1 cellular context compared by ENCODE assay signal in the genomic region with DNA sequence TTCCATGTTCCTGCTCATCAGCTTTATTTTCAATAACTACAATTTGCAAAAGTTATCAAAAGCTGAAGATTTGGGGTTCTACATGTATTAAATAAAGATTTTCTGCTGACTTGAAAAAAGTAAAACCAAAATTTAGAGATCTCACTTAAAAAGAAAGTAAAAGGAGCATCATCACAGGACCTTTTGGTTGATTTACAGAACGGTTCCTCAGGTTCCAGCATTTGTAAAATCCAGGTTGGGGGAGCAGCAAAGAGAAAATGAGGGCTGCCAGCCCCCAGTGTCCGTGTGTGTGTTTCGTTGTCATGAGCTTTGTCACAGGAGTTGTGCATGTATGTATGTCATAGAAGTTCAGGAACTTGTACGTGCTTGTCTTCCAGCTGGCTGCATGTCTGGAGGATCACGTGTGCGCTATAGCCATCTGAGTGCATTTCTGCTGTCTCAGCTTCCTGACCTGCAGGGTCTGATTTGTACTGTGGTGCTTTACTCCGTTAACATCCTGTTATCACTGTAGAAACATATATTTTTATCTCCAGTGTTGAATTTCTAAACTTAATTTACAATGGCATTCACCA.
TF ChIP-seq lines count a peak whose summit lies in the region.

No MANE protein-coding gene starts in this region.

TF ChIP-seq in endothelial cell of umbilical vein, 7 proteins besides CTCF, POLR2A, EP300 and RAD21:
- TF ChIP-seq EZH2 (IDR thresholded peaks at IDR 0.05; ENCODE audit: borderline replicate concordance, low read depth, low read length, severe bottlenecking) (no peak), JUN (IDR thresholded peaks at IDR 0.05; ENCODE audit: borderline replicate concordance, insufficient read depth, insufficient read length, low read depth) (no peak), MYC (IDR thresholded peaks at IDR 0.05; ENCODE audit: low read depth, low read length) (no peak), GATA2 (IDR thresholded peaks at IDR 0.05; ENCODE audit: insufficient read depth, insufficient read length, low read depth, low read length) (no peak), FOS (IDR thresholded peaks at IDR 0.05; ENCODE audit: borderline replicate concordance, insufficient read depth, low read length) (no peak), POLR2AphosphoS5 (IDR thresholded peaks at IDR 0.05; ENCODE audit: insufficient read depth, low read depth, low read length) (no peak)
- TF ChIP-seq, protein P1, sequence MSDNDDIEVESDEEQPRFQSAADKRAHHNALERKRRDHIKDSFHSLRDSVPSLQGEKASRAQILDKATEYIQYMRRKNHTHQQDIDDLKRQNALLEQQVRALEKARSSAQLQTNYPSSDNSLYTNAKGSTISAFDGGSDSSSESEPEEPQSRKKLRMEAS (IDR thresholded peaks at IDR 0.05; ENCODE audit: insufficient read depth, insufficient read length), result no peak
